ENCODE assay signal across 9 cellular contexts in genomic region chr6:75602164-75602896, GRCh38. TPM values are rescaled to one million over a fixed set of nuclear protein-coding genes. Genes with fewer than 3 reads are reported as not detected.
A peak's percentile ranks its signal among the peaks of the same experiment; 100 is the strongest.
DNase-seq lines count a peak whose midpoint lies in the region; ATAC-seq, FAIRE-seq and TF ChIP-seq lines count a peak whose summit lies in the region.
"Had no signal": no experiment of that assay in that cellular context is flagged by ENCODE, and none has a peak within 500 bp of the region (broad histone marks: within the 10 kb centered on the region; RNA-seq: fewer than 3 reads in every experiment).

No MANE protein-coding gene starts in this region.

- H3K4me3 ChIP-seq in BE2C (ENCODE audit: low read depth, low read length) (peak overlapping the region; percentile 95), PC-9 (peak overlapping the region; percentile 93), pancreas (peak overlapping the region; percentile 67 to 83 (median 79)), tibial nerve (peak overlapping the region; percentile 71 to 85 (median 81))

- CTCF ChIA-PET in PC-9 (lab: Charles Lee): no interaction called here

- no peak for TF ChIP-seq CTCF in BE2C (IDR thresholded peaks at IDR 0.05; ENCODE audit: low read depth, low read length)
- TF ChIP-seq CTCF in PC-9 (conservative IDR thresholded peaks at IDR 0.05): no peak
- TF ChIP-seq CTCF in pancreas (IDR thresholded peaks at IDR 0.05): no peak
- no peak for TF ChIP-seq CTCF in tibial nerve (IDR thresholded peaks at IDR 0.05)

- peak overlapping the region; percentile 86 for H3K27ac ChIP-seq in PC-9
- peak overlapping the region; percentile 97 to 98 (median 98) for H3K27ac ChIP-seq in pancreas
- peak overlapping the region; percentile 97 to 100 (median 98) for H3K27ac ChIP-seq in tibial nerve

- H3K27me3 ChIP-seq in BE2C (no peaks in the 10 kb centered on the region), PC-9 (ENCODE audit: insufficient read depth, low read depth) (no peaks in the 10 kb centered on the region), pancreas (no peaks in the 10 kb centered on the region), tibial nerve (no peaks in the 10 kb centered on the region)

- peaks cover 29% of the 10 kb centered on the region for H4K20me1 ChIP-seq in PC-9 (ENCODE audit: insufficient read depth)

- whole genome bisulfite sequencing in pancreas, 2 donors: 1% methylated on average over 63 to 75 of the region's 75 CpGs
- WGBS in tibial nerve, 2 donors: 0% methylated on average over 31 to 65 of the region's 75 CpGs

- no peak for TF ChIP-seq EP300 in tibial nerve (IDR thresholded peaks at IDR 0.05)

- TF ChIP-seq POLR2A in tibial nerve (IDR thresholded peaks at IDR 0.05): no peak

- peak overlapping the region; percentile 90 for H3K4me2 ChIP-seq in PC-9

- POLR2A ChIA-PET in PC-9 (lab: Charles Lee; ENCODE audit: unreplicated experiment): interaction anchor here (0.6 to 0.7 kb wide), 5 partner anchors 10 to 304 kb away, joined by 3 to 6 read pairs (median 4); no protein-coding TSS in a partner anchor

- intact Hi-C loops in PC-9 (cut with micrococcal nuclease; ENCODE audit: unreplicated experiment) (loop anchor here (10.0 kb wide), 1 partner anchor 318 kb away; the partner anchor contains the start of gene TMEM30A), pancreas (cut with DNase I) (no loop called here)

- H3K36me3 ChIP-seq in BE2C (no peaks in the 10 kb centered on the region; the same call in none of the 2 replicates), PC-9 (ENCODE audit: low read depth) (peaks cover 13% of the 10 kb centered on the region; the same call in 1 of the 2 replicates), pancreas (peaks cover 0 to 7% (median 0%) of the 10 kb centered on the region in 3 donors), tibial nerve (no peaks in the 10 kb centered on the region)

- H3F3A ChIP-seq in PC-9 (ENCODE audit: insufficient read depth, low read depth): no peaks in the 10 kb centered on the region

- ATAC-seq in GM19023 (IDR thresholded peaks at IDR 0.05; ENCODE audit: unreplicated experiment) (peak; percentile 48), HG03175 (IDR thresholded peaks at IDR 0.05; ENCODE audit: unreplicated experiment) (peak; percentile 40), pancreas (peak; percentile 75 to 79 (median 76))

- H3K4me1 ChIP-seq in BE2C (peaks cover 6% of the 10 kb centered on the region; the same call in 1 of the 2 replicates), PC-9 (replicated peaks; ENCODE audit: insufficient read depth) (peaks cover 27% of the 10 kb centered on the region), pancreas (peaks cover 0 to 14% (median 12%) of the 10 kb centered on the region in 3 donors), tibial nerve (peaks cover 0 to 63% (median 20%) of the 10 kb centered on the region in 4 donors)

- H3K9me3 ChIP-seq in BE2C: no peaks in the 10 kb centered on the region
- H3K9me3 ChIP-seq in PC-9 (ENCODE audit: insufficient read depth, low read depth): no peaks in the 10 kb centered on the region
- H3K9me3 ChIP-seq in pancreas: no peaks in the 10 kb centered on the region
- no peaks in the 10 kb centered on the region for H3K9me3 ChIP-seq in tibial nerve

- H3K79me2 ChIP-seq in PC-9 (ENCODE audit: low read depth): peaks cover 61% of the 10 kb centered on the region

- no peak for FAIRE-seq in pancreas (lab: Jason Lieb, UNC)
- FAIRE-seq: endometrium had no signal

- DNase-seq in BE2C: peak; percentile 50
- no peak for DNase-seq in PC-9
- peak; percentile 87 for DNase-seq in activated effector memory CD4-positive, alpha-beta T cell treated with anti-CD3 and anti-CD28 coated beads, Interleukin-2, amount 50 U/mL, for 16 hours
- peak; percentile 35 for DNase-seq in germinal center (ENCODE audit: low spot score)
- peak; percentile 40 to 81 (median 56) for DNase-seq in pancreas
- peak in 1 of 2 donors; percentile 28 for DNase-seq in tibial nerve (ENCODE audit: low spot score in 2 of 2)

- H3K9me2 ChIP-seq in PC-9 (ENCODE audit: insufficient read depth): no peaks in the 10 kb centered on the region

- no TSS peak for BruUV-seq in PC-9 (replicated peaks; lab: Mats Ljungman, UMichigan)

- peak overlapping the region; percentile 100 for H2AFZ ChIP-seq in PC-9

RNA-seq across cellular contexts. Expression of gene SENP6, which starts 0.7 kb away (rescaled TPM):
- polyA plus RNA-seq in BE2C (2012; ENCODE audit: insufficient read depth, insufficient read length, low read depth): 27.0 TPM
- total RNA-seq in PC-9 (2021) (68.0 and 70.4 TPM in 2 replicates), pancreas (10 to 100 TPM; 32.8 to 53.1 (median 41.1) TPM), tibial nerve (100 to 1,000 TPM; 107 to 171 (median 142) TPM)
- polyA plus RNA-seq in pancreas: 10 to 100 TPM; 25.2 to 44.5 TPM

Comparison
In these comparisons a context has a peak if more than half of its experiments do, and no peak if none do; other contexts are left out.
1. DNase-seq: peak in BE2C (single experiment), activated effector memory CD4-positive, alpha-beta T cell treated with anti-CD3 and anti-CD28 coated beads, Interleukin-2, amount 50 U/mL, for 16 hours (single experiment), germinal center (single experiment) and pancreas (6 of 6); none in PC-9 (0 of 2).
2. Peak in every context shown above with its lines, with median percentiles within 50 percentile points of each other: H3K4me3 ChIP-seq, ATAC-seq and H3K27ac ChIP-seq.